Comparison of ENCODE assay signal across 19 cellular contexts in genomic region chr13:110563463-110563774, GRCh38. TPM values are rescaled to one million over a fixed set of nuclear protein-coding genes. Genes with fewer than 3 reads are reported as not detected.
DNase-seq lines count a peak whose midpoint lies in the region; ATAC-seq, FAIRE-seq and TF ChIP-seq lines count a peak whose summit lies in the region.
"Had no signal": no experiment of that assay in that cellular context is flagged by ENCODE, and none has a peak within 500 bp of the region (broad histone marks: within the 10 kb centered on the region; RNA-seq: fewer than 3 reads in every experiment).

No MANE protein-coding gene starts in this region.

- TF ChIP-seq CTCF in PC-9 (conservative IDR thresholded peaks at IDR 0.05) = no peak
- no peak for TF ChIP-seq CTCF in hepatocyte (IDR thresholded peaks at IDR 0.05; ENCODE audit: poor library complexity)
- no peak for TF ChIP-seq CTCF in heart left ventricle (IDR thresholded peaks at IDR 0.05)

- 81% methylated on average over 9 of the region's 9 CpGs for WGBS in hepatocyte (ENCODE audit: low lambda C conversion rate, missing lambda C conversion rate)
- no CpG with 5 or more reads among the region's 9 CpGs for WGBS in neuronal stem cell (ENCODE audit: extremely low coverage in 2 of 2, insufficient read length in 2 of 2, insufficient replicate concordance in 1 of 2), 2 donors
- WGBS in heart left ventricle, 4 donors = 93 to 96% (median 95%) methylated on average over 9 of the region's 9 CpGs

- H3K9me3 ChIP-seq in PC-9 (ENCODE audit: insufficient read depth, low read depth) (no peaks in the 10 kb centered on the region), hepatocyte (ENCODE audit: low read depth) (no peaks in the 10 kb centered on the region), neuronal stem cell (replicated peaks in 1 of 2; ENCODE audit: control insufficient read depth in 2 of 2, insufficient read depth in 1 of 2, low read depth in 1 of 2, low read length in 2 of 2) (peaks cover 0 to 2% of the 10 kb centered on the region in 2 donors), heart left ventricle (no peaks in the 10 kb centered on the region)
- H3K9me3 ChIP-seq: heart right ventricle, Peyer's patch, prostate gland, SK-N-SH had no signal

- peak overlapping the region; percentile 32 for H3K4me3 Mint-ChIP-seq in activated CD8-positive, alpha-beta memory T cell treated with anti-CD3 and anti-CD28 coated beads, Interleukin-2, amount 10 ng/mL, durations not matched to agents 7 days and 5 days

- ATAC-seq in activated CD8-positive, alpha-beta memory T cell treated with anti-CD3 and anti-CD28 coated beads, Interleukin-2, amount 10 ng/mL, durations not matched to agents 7 days and 5 days = no peak
- no peak for ATAC-seq in heart left ventricle
- ATAC-seq: activated T-cell treated with anti-CD3 and anti-CD28 coated beads, Interleukin-2, amount 50 U/mL, for 4 hours; CD8-positive, alpha-beta T cell; heart right ventricle; stimulated activated effector memory CD8-positive, alpha-beta T cell treated with anti-CD3 and anti-CD28 coated beads, Interleukin-12 subunit alpha, Interleukin-12 subunit beta, amount 100 ng/mL, for 72 hours had no signal

- H3K4me3 ChIP-seq in PC-9 (peak overlapping the region; percentile 91; the same call in 1 of the 2 replicates), hepatocyte (no peak overlapping the region), neuronal stem cell (ENCODE audit: low read length in 2 of 2) (no peak overlapping the region), heart left ventricle (peak overlapping the region in 3 of 12 donors; percentile 70 to 81 (median 71))

- TF ChIP-seq POLR2A in heart left ventricle (IDR thresholded peaks at IDR 0.05) = no peak

- no peaks in the 10 kb centered on the region for H3K9me3 Mint-ChIP-seq in activated CD8-positive, alpha-beta memory T cell treated with anti-CD3 and anti-CD28 coated beads, Interleukin-2, amount 10 ng/mL, durations not matched to agents 7 days and 5 days (ENCODE audit: low read depth)
- H3K9me3 Mint-ChIP-seq: activated T-cell treated with anti-CD3 and anti-CD28 coated beads, Interleukin-2, amount 50 U/mL, for 4 hours; CD8-positive, alpha-beta T cell; stimulated activated effector memory CD8-positive, alpha-beta T cell treated with anti-CD3 and anti-CD28 coated beads, Interleukin-12 subunit alpha, Interleukin-12 subunit beta, amount 100 ng/mL, for 72 hours had no signal

- FAIRE-seq in urothelium cell line (lab: Jason Lieb, UNC) = no peak

- H2BK120ac ChIP-seq in neuronal stem cell (ENCODE audit: low read depth, low read length) = no peak overlapping the region

- H2AK5ac ChIP-seq in neuronal stem cell (ENCODE audit: low read depth, low read length) = no peak overlapping the region

- H3K79me2 ChIP-seq in PC-9 (ENCODE audit: low read depth) (peaks cover 51% of the 10 kb centered on the region), hepatocyte (peaks cover 29% of the 10 kb centered on the region)

- no peak overlapping the region for H3K9ac ChIP-seq in neuronal stem cell (ENCODE audit: low read depth, low read length, poor library complexity)
- H3K9ac ChIP-seq: SK-N-SH had no signal

- H2BK5ac ChIP-seq in neuronal stem cell (ENCODE audit: low read length) = no peak overlapping the region

- H4K20me1 ChIP-seq in PC-9 (ENCODE audit: insufficient read depth) = no peaks in the 10 kb centered on the region
- H4K20me1 ChIP-seq in hepatocyte (ENCODE audit: insufficient read depth, poor library complexity, severe bottlenecking) = no peaks in the 10 kb centered on the region

- no peak overlapping the region for H4K91ac ChIP-seq in neuronal stem cell (ENCODE audit: low read depth, low read length, poor library complexity)

- H2BK15ac ChIP-seq in neuronal stem cell (ENCODE audit: low read length) = no peak overlapping the region

- peaks cover 4% of the 10 kb centered on the region for H3K36me3 Mint-ChIP-seq in activated CD8-positive, alpha-beta memory T cell treated with anti-CD3 and anti-CD28 coated beads, Interleukin-2, amount 10 ng/mL, durations not matched to agents 7 days and 5 days
- H3K36me3 Mint-ChIP-seq: stimulated activated effector memory CD8-positive, alpha-beta T cell treated with anti-CD3 and anti-CD28 coated beads, Interleukin-12 subunit alpha, Interleukin-12 subunit beta, amount 100 ng/mL, for 72 hours had no signal

- no peaks in the 10 kb centered on the region for H3K36me3 ChIP-seq in PC-9 (ENCODE audit: low read depth)
- H3K36me3 ChIP-seq in hepatocyte (replicated peaks; ENCODE audit: insufficient read depth, low read depth) = no peaks in the 10 kb centered on the region
- H3K36me3 ChIP-seq in neuronal stem cell (replicated peaks in 1 of 2; ENCODE audit: control insufficient read depth in 2 of 2, insufficient read depth in 2 of 2, low read length in 2 of 2) = no peaks in the 10 kb centered on the region
- H3K36me3 ChIP-seq in heart left ventricle = peaks cover 0 to 3% (median 0%) of the 10 kb centered on the region in 9 donors
- H3K36me3 ChIP-seq: Peyer's patch, prostate gland had no signal

- H3K27me3 ChIP-seq in PC-9 (ENCODE audit: insufficient read depth, low read depth) = no peaks in the 10 kb centered on the region
- no peaks in the 10 kb centered on the region for H3K27me3 ChIP-seq in hepatocyte
- peaks cover 3 to 55% (median 41%) of the 10 kb centered on the region in 3 experiments for H3K27me3 ChIP-seq in neuronal stem cell (ENCODE audit: control insufficient read depth in 3 of 3, insufficient read depth in 3 of 3, low read depth in 1 of 3, low read length in 3 of 3)
- no peaks in the 10 kb centered on the region for H3K27me3 ChIP-seq in heart left ventricle
- H3K27me3 ChIP-seq: heart right ventricle, Peyer's patch had no signal

- H2AFZ ChIP-seq in PC-9 (no peak overlapping the region), hepatocyte (no peak overlapping the region), neuronal stem cell (ENCODE audit: low read length) (no peak overlapping the region)

- H3K4me1 Mint-ChIP-seq in activated CD8-positive, alpha-beta memory T cell treated with anti-CD3 and anti-CD28 coated beads, Interleukin-2, amount 10 ng/mL, durations not matched to agents 7 days and 5 days = peaks cover 29% of the 10 kb centered on the region

- no TSS peak for BruUV-seq in PC-9 (replicated peaks; lab: Mats Ljungman, UMichigan)

- no peak overlapping the region for H2BK12ac ChIP-seq in neuronal stem cell (ENCODE audit: low read length)

- no peak for DNase-seq in activated CD8-positive, alpha-beta memory T cell treated with anti-CD3 and anti-CD28 coated beads, Interleukin-2, amount 10 ng/mL, durations not matched to agents 7 days and 5 days
- DNase-seq in activated CD8-positive, alpha-beta memory T cell treated with anti-CD3 and anti-CD28 coated beads, Interleukin-2, amount 50 U/mL, for 4 hours = no peak
- DNase-seq in PC-9 (no peak), hepatocyte (ENCODE audit: low spot score) (peak; percentile 8), neuronal stem cell (ENCODE audit: low spot score) (no peak), occipital lobe (lab: John Stamatoyannopoulos, UW) (no peak), urothelium cell line (ENCODE audit: low spot score) (no peak), heart left ventricle (no peak)
- DNase-seq: activated T-cell treated with anti-CD3 and anti-CD28 coated beads, Interleukin-2, amount 50 U/mL, for 4 hours; caudate nucleus; CD8-positive, alpha-beta T cell; effector memory CD4-positive, alpha-beta T cell; heart right ventricle; islet precursor cell; NCI-H1436 treated with DMSO at 0.1 percent for 48 hours; Peyer's patch; SK-N-SH had no signal

- H3K27ac Mint-ChIP-seq in activated CD8-positive, alpha-beta memory T cell treated with anti-CD3 and anti-CD28 coated beads, Interleukin-2, amount 10 ng/mL, durations not matched to agents 7 days and 5 days = no peak overlapping the region
- H3K27ac Mint-ChIP-seq: CD8-positive, alpha-beta T cell; stimulated activated effector memory CD8-positive, alpha-beta T cell treated with anti-CD3 and anti-CD28 coated beads, Interleukin-12 subunit alpha, Interleukin-12 subunit beta, amount 100 ng/mL, for 72 hours had no signal

- intact Hi-C loops in PC-9 (cut with micrococcal nuclease; ENCODE audit: unreplicated experiment) = no loop called here
- intact Hi-C loops in heart left ventricle (cut with DNase I) = loop anchor here in 8 of 10 donors (5.0 to 10.0 kb wide), 6 partner anchors 49 to 331 kb away; no protein-coding TSS in a partner anchor

- H3K23ac ChIP-seq in neuronal stem cell (ENCODE audit: low read depth, low read length, poor library complexity) = peak overlapping the region; percentile 32

- H3K27ac ChIP-seq in PC-9 (no peak overlapping the region), hepatocyte (no peak overlapping the region), neuronal stem cell (replicated peaks; ENCODE audit: low read length) (no peak overlapping the region), heart left ventricle (no peak overlapping the region)

- no peak overlapping the region for H3K18ac ChIP-seq in neuronal stem cell (ENCODE audit: low read length)

- H3F3A ChIP-seq in PC-9 (ENCODE audit: insufficient read depth, low read depth) = peaks cover 37% of the 10 kb centered on the region; the same call in 1 of the 2 replicates

- H3K4ac ChIP-seq in neuronal stem cell (ENCODE audit: low read length) = no peak overlapping the region

- no peaks in the 10 kb centered on the region for H3K9me2 ChIP-seq in PC-9 (ENCODE audit: insufficient read depth)
- no peaks in the 10 kb centered on the region for H3K9me2 ChIP-seq in hepatocyte (replicated peaks; ENCODE audit: insufficient read depth)
- H3K9me2 ChIP-seq: SK-N-SH had no signal

- no peak overlapping the region for H4K8ac ChIP-seq in neuronal stem cell (ENCODE audit: low read depth, low read length)

- H3K14ac ChIP-seq in neuronal stem cell (ENCODE audit: low read length) = no peak overlapping the region

- POLR2A ChIA-PET in PC-9 (lab: Charles Lee; ENCODE audit: unreplicated experiment) = no interaction called here

- CTCF ChIA-PET in activated CD8-positive, alpha-beta memory T cell treated with anti-CD3 and anti-CD28 coated beads, Interleukin-2, amount 10 ng/mL, durations not matched to agents 7 days and 5 days (lab: Charles Lee) = interaction anchor here (1.5 to 1.8 kb wide), 2 partner anchors 30 to 108 kb away, joined by 5 to 6 read pairs; no protein-coding TSS in a partner anchor
- CTCF ChIA-PET in PC-9 (lab: Charles Lee) = no interaction called here

- H3K4me2 ChIP-seq in PC-9 (peak overlapping the region; percentile 88), hepatocyte (peak overlapping the region; percentile 85), neuronal stem cell (ENCODE audit: insufficient read depth, low read length, poor library complexity, severe bottlenecking) (no peak overlapping the region)

- H3K79me1 ChIP-seq in neuronal stem cell (ENCODE audit: low read depth, low read length) = peaks cover 3% of the 10 kb centered on the region

- peaks cover 62% of the 10 kb centered on the region for H3K27me3 Mint-ChIP-seq in activated CD8-positive, alpha-beta memory T cell treated with anti-CD3 and anti-CD28 coated beads, Interleukin-2, amount 10 ng/mL, durations not matched to agents 7 days and 5 days

- peaks cover 41% of the 10 kb centered on the region for H3K4me1 ChIP-seq in PC-9 (replicated peaks; ENCODE audit: insufficient read depth)
- H3K4me1 ChIP-seq in hepatocyte (ENCODE audit: insufficient read depth) = peaks cover 23% of the 10 kb centered on the region
- peaks cover 0 to 6% of the 10 kb centered on the region in 2 donors for H3K4me1 ChIP-seq in neuronal stem cell (ENCODE audit: control insufficient read depth in 2 of 2, insufficient read depth in 1 of 2, low read depth in 1 of 2, low read length in 2 of 2)
- H3K4me1 ChIP-seq in heart left ventricle = peaks cover 0 to 39% (median 19%) of the 10 kb centered on the region in 12 donors
- H3K4me1 ChIP-seq: prostate gland had no signal

RNA-seq across cellular contexts. Expression of gene RAB20, which starts 1.9 kb away (rescaled TPM):
- 1 to 10 TPM; 1.1 to 3.8 TPM for total RNA-seq in activated CD8-positive, alpha-beta memory T cell treated with anti-CD3 and anti-CD28 coated beads, Interleukin-2, amount 10 ng/mL, durations not matched to agents 7 days and 5 days
- total RNA-seq in PC-9 (2021) (31.9 and 41.0 TPM in 2 replicates), hepatocyte (34.8 and 37.4 TPM in 2 replicates), occipital lobe (2.5 TPM), heart left ventricle (10 to 100 TPM in 8 of 9 donors, 1 to 10 TPM in 1; 5.5 to 30.2 (median 13.7) TPM)
- polyA plus RNA-seq in hepatocyte (19.6 and 28.3 TPM in 2 replicates), heart left ventricle (10 to 100 TPM in 1 of 2 donors, 1 to 10 TPM in 1; 7.4 to 17.3 TPM)
- polyA plus RNA-seq in neuronal stem cell (2013, experiment 1 of 2) = 0.56 TPM
- polyA plus RNA-seq in neuronal stem cell (2013, experiment 2 of 2) = 0.76 TPM

RNA-seq across cellular contexts. Expression of gene NAXD, which starts 51.9 kb away (rescaled TPM):
- total RNA-seq in activated CD8-positive, alpha-beta memory T cell treated with anti-CD3 and anti-CD28 coated beads, Interleukin-2, amount 10 ng/mL, durations not matched to agents 7 days and 5 days = 10 to 100 TPM; 26.3 to 29.5 TPM
- total RNA-seq in PC-9 (2021) = 30.2 and 35.2 TPM in 2 replicates
- 29.9 and 30.9 TPM in 2 replicates for total RNA-seq in hepatocyte
- 34.5 and 37.6 TPM in 2 replicates for polyA plus RNA-seq in hepatocyte
- polyA plus RNA-seq in neuronal stem cell (2013, experiment 1 of 2) = 18.7 TPM
- 18.2 TPM for polyA plus RNA-seq in neuronal stem cell (2013, experiment 2 of 2)
- 27.5 TPM for total RNA-seq in occipital lobe
- total RNA-seq in heart left ventricle = 10 to 100 TPM; 19.2 to 31.4 (median 25.0) TPM
- 10 to 100 TPM; 22.4 to 22.8 TPM for polyA plus RNA-seq in heart left ventricle
